Comparison of ENCODE assay signal across 22 cellular contexts in genomic region chr14:99615497-99616245, GRCh38. TPM values are rescaled to one million over a fixed set of nuclear protein-coding genes. Genes with fewer than 3 reads are reported as not detected.
A peak's percentile ranks its signal among the peaks of the same experiment; 100 is the strongest.
DNase-seq lines count a peak whose midpoint lies in the region; ATAC-seq and TF ChIP-seq lines count a peak whose summit lies in the region.
"Had no signal": no experiment of that assay in that cellular context is flagged by ENCODE, and none has a peak within 500 bp of the region (broad histone marks: within the 10 kb centered on the region; RNA-seq: fewer than 3 reads in every experiment).

No MANE protein-coding gene starts in this region.

- H3K27me3 ChIP-seq in left ventricle myocardium inferior (ENCODE audit: low read depth): no peaks in the 10 kb centered on the region
- H3K27me3 ChIP-seq in vagina: no peaks in the 10 kb centered on the region
- H3K27me3 ChIP-seq: neural progenitor cell had no signal

- intact Hi-C loops in Right ventricle myocardium superior (cut with DNase I) (no loop called here), cardiac septum (cut with DNase I) (no loop called here), left ventricle myocardium inferior (cut with micrococcal nuclease) (no loop called here), vagina (cut with DNase I) (no loop called here)

- TF ChIP-seq POLR2A in vagina (IDR thresholded peaks at IDR 0.05): no peak
- no peak for TF ChIP-seq POLR2A in GM18505 (IDR thresholded peaks at IDR 0.05; ENCODE audit: borderline replicate concordance, extremely low read depth, insufficient read depth, insufficient read length)

- no peak for DNase-seq in Right ventricle myocardium superior
- no peak for DNase-seq in cardiac septum (ENCODE audit: low spot score)
- peak; percentile 18 for DNase-seq in astrocyte of the spinal cord (ENCODE audit: low read depth, low spot score)
- DNase-seq in left ventricle myocardium inferior: no peak
- no peak for DNase-seq in vagina (ENCODE audit: extremely low spot score in 2 of 2)
- no peak for DNase-seq in RPMI8226
- no peak for DNase-seq in stimulated activated CD4-positive, alpha-beta T cell treated with anti-CD3 and anti-CD28 coated beads, Interleukin-4, amount 100 ng/mL, for 24 hours
- DNase-seq: activated CD4-positive, alpha-beta memory T cell treated with anti-CD3 and anti-CD28 coated beads, Interleukin-2, amount 10 ng/mL, durations not matched to agents 7 days and 5 days; aorta; DND-41; lower lobe of right lung; NCI-H1105; NCI-H2029; NCI-H226; NCI-H774; SIG-M5; stimulated activated CD4-positive, alpha-beta T cell treated with anti-CD3 and anti-CD28 coated beads, Interleukin-1b, Interleukin-23, amount 100 ng/mL, for 48 hours had no signal

- no peaks in the 10 kb centered on the region for H3K9me3 ChIP-seq in left ventricle myocardium inferior (replicated peaks)
- H3K9me3 ChIP-seq in vagina: no peaks in the 10 kb centered on the region
- H3K9me3 ChIP-seq: lower lobe of right lung, prostate gland had no signal

- peaks cover 42% of the 10 kb centered on the region for H3K4me1 ChIP-seq in left ventricle myocardium inferior
- peaks cover 48% of the 10 kb centered on the region for H3K4me1 ChIP-seq in vagina
- H3K4me1 ChIP-seq: prostate gland had no signal

- ATAC-seq in Right ventricle myocardium superior (ENCODE audit: poor library complexity) (peak; percentile 22), GM18505 (IDR thresholded peaks at IDR 0.05; ENCODE audit: unreplicated experiment) (no peak)
- ATAC-seq: GM12878, lower lobe of right lung had no signal

- no peak overlapping the region for H3K4me3 ChIP-seq in astrocyte of the spinal cord (ENCODE audit: low read depth, low read length)
- H3K4me3 ChIP-seq in left ventricle myocardium inferior: no peak overlapping the region
- H3K4me3 ChIP-seq in vagina: no peak overlapping the region
- H3K4me3 ChIP-seq: GM12878, lower lobe of right lung, neural progenitor cell, prostate gland, skin epidermis had no signal

- in situ Hi-C loops in astrocyte of the spinal cord (cut with HindIII; ENCODE audit: low sequenced_read_pairs): no loop called here

- no peak for TF ChIP-seq CTCF in astrocyte of the spinal cord (IDR thresholded peaks at IDR 0.05; ENCODE audit: low read depth, low read length)
- no peak for TF ChIP-seq CTCF in left ventricle myocardium inferior (IDR thresholded peaks at IDR 0.05; ENCODE audit: borderline replicate concordance)
- no peak for TF ChIP-seq CTCF in vagina (IDR thresholded peaks at IDR 0.05)

- H3K36me3 ChIP-seq in left ventricle myocardium inferior (no peaks in the 10 kb centered on the region), vagina (no peaks in the 10 kb centered on the region)
- H3K36me3 ChIP-seq: lower lobe of right lung, neural progenitor cell, prostate gland had no signal

- H3K27ac ChIP-seq in left ventricle myocardium inferior (replicated peaks) (peak overlapping the region; percentile 56), vagina (peak overlapping the region; percentile 49)
- H3K27ac ChIP-seq: lower lobe of right lung, neural progenitor cell, prostate gland had no signal

RNA-seq across cellular contexts. Expression of gene CCDC85C, which starts 11.7 kb away (rescaled TPM):
- total RNA-seq in Right ventricle myocardium superior (46.6 TPM), cardiac septum (21.4 TPM), left ventricle myocardium inferior (41.0 TPM), vagina (6.9 TPM)

RNA-seq across cellular contexts. Expression of gene HHIPL1, which starts 29.3 kb away (rescaled TPM):
- total RNA-seq in Right ventricle myocardium superior (1.6 TPM), cardiac septum (1.9 TPM), left ventricle myocardium inferior (1.2 TPM), vagina (5.9 TPM)
- total RNA-seq: GM12878 had no signal
